1 cellular context compared by ENCODE assay signal in the genomic region with DNA sequence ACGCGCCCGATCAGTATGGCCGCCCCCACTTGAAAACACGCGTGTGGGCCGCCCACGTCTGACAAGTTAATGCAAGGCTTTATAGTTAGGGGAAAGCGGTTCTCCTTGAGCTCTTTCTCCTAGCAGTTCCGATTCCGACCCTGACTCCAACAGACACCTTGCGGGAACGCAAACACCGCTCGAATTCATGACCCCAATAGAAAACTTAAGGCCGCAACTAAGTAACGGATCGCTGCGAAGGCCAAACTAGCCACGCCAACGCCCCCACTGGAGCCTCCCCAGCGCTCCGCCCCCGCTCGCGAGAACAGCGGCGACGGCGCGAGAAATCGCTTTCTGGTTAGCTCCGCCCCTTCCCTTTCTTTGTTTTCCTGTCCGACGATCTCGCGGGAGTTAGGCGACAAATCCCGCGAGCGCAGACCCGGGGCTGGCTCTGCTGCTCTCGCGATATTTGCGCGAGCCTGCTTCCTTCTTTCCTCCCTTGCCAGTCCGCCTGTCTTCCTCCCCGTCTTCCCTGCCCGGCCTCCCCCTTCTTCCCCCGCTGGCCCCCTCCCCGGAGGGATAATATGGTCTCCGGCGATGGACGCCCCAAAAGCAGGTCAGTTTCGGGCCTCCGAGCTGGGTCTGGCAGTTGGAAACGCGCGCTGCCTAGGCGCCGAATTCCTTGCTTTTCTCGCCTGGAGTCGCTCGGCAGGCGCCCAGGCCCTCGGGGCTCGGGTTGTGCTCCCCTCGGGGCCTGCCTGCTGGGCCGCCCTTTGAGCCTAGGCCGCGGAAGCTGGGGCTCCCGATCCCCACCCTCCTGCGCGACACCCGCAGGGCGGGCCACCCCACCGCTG.
TF ChIP-seq lines count a peak whose summit lies in the region.

Gene IREB2, plus strand, starts transcription at position 455 of the 833 bp plus-strand sequence. Its CDS starts 122 bp downstream, at position 577.

TF ChIP-seq in K562, 482 proteins besides CTCF, POLR2A, EP300 and RAD21 (continued from another document and continues in another):
- TF ChIP-seq PRDM10 (IDR thresholded peaks at IDR 0.05; ENCODE audit: partially characterized antibody), result peak; percentile 3
- no peak for TF ChIP-seq ZNF699 (CRISPR knock-in tag; IDR thresholded peaks at IDR 0.05; ENCODE audit: insufficient replicate concordance)
- peak; percentile 98 for TF ChIP-seq ZNF263 (CRISPR knock-in tag; IDR thresholded peaks at IDR 0.05; ENCODE audit: borderline replicate concordance)
- no peak for TF ChIP-seq STAT5B (CRISPR knock-in tag; IDR thresholded peaks at IDR 0.05)
- no peak for TF ChIP-seq ZNF431 (CRISPR knock-in tag; IDR thresholded peaks at IDR 0.05)
- no peak for TF ChIP-seq ZEB2 (IDR thresholded peaks at IDR 0.05)
- TF ChIP-seq TCFL5 (CRISPR knock-in tag; conservative IDR thresholded peaks at IDR 0.05), result no peak
- peak; percentile 94 for TF ChIP-seq KLF13 (tag; IDR thresholded peaks at IDR 0.05; ENCODE audit: borderline replicate concordance, low read depth)
- TF ChIP-seq, protein P1, sequence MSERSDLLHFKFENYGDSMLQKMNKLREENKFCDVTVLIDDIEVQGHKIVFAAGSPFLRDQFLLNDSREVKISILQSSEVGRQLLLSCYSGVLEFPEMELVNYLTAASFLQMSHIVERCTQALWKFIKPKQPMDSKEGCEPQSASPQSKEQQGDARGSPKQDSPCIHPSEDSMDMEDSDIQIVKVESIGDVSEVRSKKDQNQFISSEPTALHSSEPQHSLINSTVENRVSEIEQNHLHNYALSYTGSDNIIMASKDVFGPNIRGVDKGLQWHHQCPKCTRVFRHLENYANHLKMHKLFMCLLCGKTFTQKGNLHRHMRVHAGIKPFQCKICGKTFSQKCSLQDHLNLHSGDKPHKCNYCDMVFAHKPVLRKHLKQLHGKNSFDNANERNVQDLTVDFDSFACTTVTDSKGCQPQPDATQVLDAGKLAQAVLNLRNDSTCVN (CRISPR knock-in tag; IDR thresholded peaks at IDR 0.05), result no peak
- peak; percentile 73 for TF ChIP-seq GABPA (tag; conservative IDR thresholded peaks at IDR 0.05; ENCODE audit: low read depth)
- peak; percentile 83 for TF ChIP-seq ATF7 (IDR thresholded peaks at IDR 0.05)
- TF ChIP-seq ARID1B (IDR thresholded peaks at IDR 0.05), result no peak
- TF ChIP-seq ZNF583 (CRISPR knock-in tag; IDR thresholded peaks at IDR 0.05), result no peak
- no peak for TF ChIP-seq BRF2 (IDR thresholded peaks at IDR 0.05; ENCODE audit: borderline replicate concordance, insufficient read depth, insufficient read length)
- peak; percentile 89 for TF ChIP-seq CXXC5 (CRISPR knock-in tag; IDR thresholded peaks at IDR 0.05)
- 0 out of 2 replicates have a peak, but pooled peaks have one; percentile 53 for TF ChIP-seq PRMT5 (CRISPR knock-in tag; IDR thresholded peaks at IDR 0.05)
- TF ChIP-seq ZNF174 (CRISPR knock-in tag; IDR thresholded peaks at IDR 0.05), result no peak
- no peak for TF ChIP-seq EHMT2 (IDR thresholded peaks at IDR 0.05)
- TF ChIP-seq PTBP1 (IDR thresholded peaks at IDR 0.05; ENCODE audit: low read depth, low read length), result no peak
- TF ChIP-seq, protein P2, sequence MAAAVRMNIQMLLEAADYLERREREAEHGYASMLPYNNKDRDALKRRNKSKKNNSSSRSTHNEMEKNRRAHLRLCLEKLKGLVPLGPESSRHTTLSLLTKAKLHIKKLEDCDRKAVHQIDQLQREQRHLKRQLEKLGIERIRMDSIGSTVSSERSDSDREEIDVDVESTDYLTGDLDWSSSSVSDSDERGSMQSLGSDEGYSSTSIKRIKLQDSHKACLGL (CRISPR knock-in tag; IDR thresholded peaks at IDR 0.05; ENCODE audit: borderline replicate concordance, poor library complexity, severe bottlenecking), result peak; percentile 99
- peak; percentile 6; the same call in 1 of the 2 replicates for TF ChIP-seq LEF1 (IDR thresholded peaks at IDR 0.05)
- no peak for TF ChIP-seq GATA2 (CRISPR knock-in tag; IDR thresholded peaks at IDR 0.05)
- no peak for TF ChIP-seq ELF2 (CRISPR knock-in tag; IDR thresholded peaks at IDR 0.05)
- peak; percentile 83 to 85 for TF ChIP-seq NRF1 (conservative IDR thresholded peaks at IDR 0.05 in 1 of 2, IDR thresholded peaks at IDR 0.05 in 1 of 2)
- 0 out of 4 replicates have a peak, but pooled peaks of 1 of the 2 experiments have one; percentile 0 for TF ChIP-seq RCOR1 (IDR thresholded peaks at IDR 0.05; ENCODE audit: borderline replicate concordance in 1 of 2, low read depth in 2 of 2, low read length in 2 of 2)
- TF ChIP-seq U2AF2 (optimal IDR thresholded peaks at IDR 0.05; ENCODE audit: low read depth, low read length), result no peak
- 0 out of 2 replicates have a peak, but pooled peaks have one; percentile 44 for TF ChIP-seq CBX1 (IDR thresholded peaks at IDR 0.05; ENCODE audit: low read depth)
- TF ChIP-seq ZNF24 (IDR thresholded peaks at IDR 0.05), result peak; percentile 99
- no peak for TF ChIP-seq U2AF1 (optimal IDR thresholded peaks at IDR 0.05; ENCODE audit: low read depth, low read length)
- no peak for TF ChIP-seq ZNF512 (tag; IDR thresholded peaks at IDR 0.05)
- no peak for TF ChIP-seq ZNF695 (CRISPR knock-in tag; IDR thresholded peaks at IDR 0.05)
- TF ChIP-seq MCM5 (IDR thresholded peaks at IDR 0.05; ENCODE audit: low read depth), result no peak
- no peak for TF ChIP-seq POLR3A (IDR thresholded peaks at IDR 0.05; ENCODE audit: borderline replicate concordance, extremely low read depth, insufficient read depth, insufficient read length)
- no peak for TF ChIP-seq ZNF197 (CRISPR knock-in tag; IDR thresholded peaks at IDR 0.05; ENCODE audit: low read depth)
- TF ChIP-seq ZNF589 (CRISPR knock-in tag; IDR thresholded peaks at IDR 0.05; ENCODE audit: low read depth), result no peak
- peak; percentile 84 for TF ChIP-seq KLF16 (IDR thresholded peaks at IDR 0.05)
- TF ChIP-seq POLR2B (IDR thresholded peaks at IDR 0.05; ENCODE audit: low read depth, partially characterized antibody), result peak; percentile 57
- peak; percentile 12; the same call in 1 of the 2 replicates for TF ChIP-seq ZBTB7A (IDR thresholded peaks at IDR 0.05; ENCODE audit: borderline replicate concordance, control insufficient read depth, low read depth, low read length)
- no peak for TF ChIP-seq SREBF1 (IDR thresholded peaks at IDR 0.05; ENCODE audit: borderline replicate concordance, low read depth, low read length)
- TF ChIP-seq, protein P3, sequence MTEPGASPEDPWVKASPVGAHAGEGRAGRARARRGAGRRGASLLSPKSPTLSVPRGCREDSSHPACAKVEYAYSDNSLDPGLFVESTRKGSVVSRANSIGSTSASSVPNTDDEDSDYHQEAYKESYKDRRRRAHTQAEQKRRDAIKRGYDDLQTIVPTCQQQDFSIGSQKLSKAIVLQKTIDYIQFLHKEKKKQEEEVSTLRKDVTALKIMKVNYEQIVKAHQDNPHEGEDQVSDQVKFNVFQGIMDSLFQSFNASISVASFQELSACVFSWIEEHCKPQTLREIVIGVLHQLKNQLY (CRISPR knock-in tag; conservative IDR thresholded peaks at IDR 0.05), result no peak
- TF ChIP-seq SP1 (CRISPR knock-in tag; IDR thresholded peaks at IDR 0.05), result peak; percentile 86
- no peak for TF ChIP-seq CEBPG (CRISPR knock-in tag; IDR thresholded peaks at IDR 0.05)
- TF ChIP-seq CEBPG (tag; conservative IDR thresholded peaks at IDR 0.05 in 1 of 2, IDR thresholded peaks at IDR 0.05 in 1 of 2), result no peak
- no peak for TF ChIP-seq RHOXF2B (CRISPR knock-in tag; conservative IDR thresholded peaks at IDR 0.05)
- no peak for TF ChIP-seq ZNF436 (CRISPR knock-in tag; IDR thresholded peaks at IDR 0.05)
- no peak for TF ChIP-seq USF1 (CRISPR knock-in tag; IDR thresholded peaks at IDR 0.05)
- TF ChIP-seq MBD1 (CRISPR knock-in tag; IDR thresholded peaks at IDR 0.05), result no peak
- TF ChIP-seq E2F4 (CRISPR knock-in tag; IDR thresholded peaks at IDR 0.05; ENCODE audit: low read depth), result 0 out of 2 replicates have a peak, but pooled peaks have one; percentile 26
- no peak for TF ChIP-seq KAT8 (IDR thresholded peaks at IDR 0.05; ENCODE audit: low read depth)
- peak; percentile 76 for TF ChIP-seq TAF1 (IDR thresholded peaks at IDR 0.05; ENCODE audit: control insufficient read depth, extremely low read depth, insufficient read depth, low read length, severe bottlenecking)
- peak; percentile 36; the same call in 1 of the 2 replicates for TF ChIP-seq MEF2D (tag; conservative IDR thresholded peaks at IDR 0.05; ENCODE audit: low read depth)
- TF ChIP-seq POLR2AphosphoS5 (IDR thresholded peaks at IDR 0.05; ENCODE audit: control insufficient read depth, insufficient read depth, low read depth, low read length), result peak; percentile 77
- 0 out of 2 replicates have a peak, but pooled peaks have one; percentile 54 for TF ChIP-seq E2F3 (CRISPR knock-in tag; IDR thresholded peaks at IDR 0.05)
